Comparison of ENCODE assay signal across 10 cellular contexts in the genomic region with DNA sequence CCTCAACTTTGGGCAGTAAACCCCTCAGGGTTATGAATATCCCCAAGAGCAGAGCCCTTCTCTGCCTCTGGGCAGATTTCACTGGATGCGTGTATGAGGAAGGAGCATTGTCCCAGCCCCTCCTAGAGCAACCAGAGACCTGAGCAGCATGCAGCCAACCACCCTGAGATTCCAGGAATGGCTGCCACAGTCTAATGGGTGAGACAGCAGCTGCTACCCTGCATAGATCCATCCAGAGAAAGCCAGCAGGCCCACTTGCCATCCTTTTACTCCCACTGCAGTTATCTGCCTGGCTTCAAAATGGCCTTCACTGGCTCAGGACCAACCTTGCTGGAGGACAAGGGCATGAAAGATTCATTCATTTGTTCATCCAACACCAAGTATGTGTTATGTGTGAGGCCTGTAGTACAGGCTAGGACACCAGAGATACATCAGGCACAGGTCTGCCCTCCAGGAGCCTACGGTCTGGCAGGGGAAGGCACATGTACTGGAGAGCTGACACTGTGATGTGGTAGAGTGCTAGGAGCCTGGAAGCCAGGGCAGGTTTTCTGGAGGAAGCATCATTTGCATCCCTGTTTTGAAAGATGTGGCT. TPM values are rescaled to one million over a fixed set of nuclear protein-coding genes. Genes with fewer than 3 reads are reported as not detected.
DNase-seq lines count a peak whose midpoint lies in the region; ATAC-seq and TF ChIP-seq lines count a peak whose summit lies in the region.
"Had no signal": no experiment of that assay in that cellular context is flagged by ENCODE, and none has a peak within 500 bp of the region (broad histone marks: within the 10 kb centered on the region; RNA-seq: fewer than 3 reads in every experiment).

No MANE protein-coding gene starts in this region.

- peak overlapping the region; percentile 97 for H3K27ac Mint-ChIP-seq in activated CD8-positive, alpha-beta memory T cell treated with anti-CD3 and anti-CD28 coated beads, Interleukin-2, amount 10 ng/mL, durations not matched to agents 7 days and 5 days
- peak overlapping the region; percentile 99 for H3K27ac Mint-ChIP-seq in activated T-helper 2 cell treated with anti-CD3 and anti-CD28 coated beads, Interferon-gamma antibody, Interleukin-2, Interleukin-4, amounts not matched to agents 10 μg/mL and 5 μg/mL and 100 μg/mL, durations not matched to agents 14 hours and 24 hours and 36 hours

- H3K36me3 Mint-ChIP-seq in activated CD8-positive, alpha-beta memory T cell treated with anti-CD3 and anti-CD28 coated beads, Interleukin-2, amount 10 ng/mL, durations not matched to agents 7 days and 5 days, result peaks cover 11% of the 10 kb centered on the region
- peaks cover 53% of the 10 kb centered on the region for H3K36me3 Mint-ChIP-seq in activated T-helper 2 cell treated with anti-CD3 and anti-CD28 coated beads, Interferon-gamma antibody, Interleukin-2, Interleukin-4, amounts not matched to agents 10 μg/mL and 5 μg/mL and 100 μg/mL, durations not matched to agents 14 hours and 24 hours and 36 hours (ENCODE audit: low read depth)

- no peaks in the 10 kb centered on the region for H3K27me3 Mint-ChIP-seq in activated CD8-positive, alpha-beta memory T cell treated with anti-CD3 and anti-CD28 coated beads, Interleukin-2, amount 10 ng/mL, durations not matched to agents 7 days and 5 days
- H3K27me3 Mint-ChIP-seq in activated T-helper 2 cell treated with anti-CD3 and anti-CD28 coated beads, Interferon-gamma antibody, Interleukin-2, Interleukin-4, amounts not matched to agents 10 μg/mL and 5 μg/mL and 100 μg/mL, durations not matched to agents 14 hours and 24 hours and 36 hours (ENCODE audit: low read depth), result no peaks in the 10 kb centered on the region

- H2BK12ac ChIP-seq in mesenchymal stem cell (ENCODE audit: low read length in 2 of 2), result no peak overlapping the region

- TF ChIP-seq CTCF in thyroid gland (IDR thresholded peaks at IDR 0.05), result no peak

- H3K4ac ChIP-seq in mesenchymal stem cell (ENCODE audit: low read depth in 1 of 2, low read length in 2 of 2), result no peak overlapping the region

- CTCF ChIA-PET in activated CD8-positive, alpha-beta memory T cell treated with anti-CD3 and anti-CD28 coated beads, Interleukin-2, amount 10 ng/mL, durations not matched to agents 7 days and 5 days (lab: Charles Lee), result interaction anchor here (0.9 to 5.3 kb wide), 8 partner anchors 10 to 48 kb away, joined by 3 to 40 read pairs (median 4); no protein-coding TSS in a partner anchor

- peaks cover 0 to 3% of the 10 kb centered on the region in 2 donors for H3K36me3 ChIP-seq in thyroid gland
- H3K36me3 ChIP-seq in mesenchymal stem cell (ENCODE audit: control insufficient read depth in 1 of 2, insufficient read depth in 2 of 2, low read depth in 1 of 2, low read length in 2 of 2), result peaks cover 0 to 5% of the 10 kb centered on the region in 2 experiments

- H3K4me1 Mint-ChIP-seq in activated CD8-positive, alpha-beta memory T cell treated with anti-CD3 and anti-CD28 coated beads, Interleukin-2, amount 10 ng/mL, durations not matched to agents 7 days and 5 days, result peaks cover 97% of the 10 kb centered on the region
- peaks cover 89% of the 10 kb centered on the region for H3K4me1 Mint-ChIP-seq in activated T-helper 2 cell treated with anti-CD3 and anti-CD28 coated beads, Interferon-gamma antibody, Interleukin-2, Interleukin-4, amounts not matched to agents 10 μg/mL and 5 μg/mL and 100 μg/mL, durations not matched to agents 14 hours and 24 hours and 36 hours (ENCODE audit: low read depth)

- peaks cover 15 to 42% of the 10 kb centered on the region in 2 donors for H3K4me1 ChIP-seq in thyroid gland
- no peaks in the 10 kb centered on the region for H3K4me1 ChIP-seq in mesenchymal stem cell (ENCODE audit: control insufficient read depth, insufficient read depth, low read depth, low read length)

- H3K18ac ChIP-seq in mesenchymal stem cell (ENCODE audit: low read depth in 1 of 2, low read length in 2 of 2), result no peak overlapping the region

- H3K23ac ChIP-seq in mesenchymal stem cell (ENCODE audit: low read length in 2 of 2), result no peak overlapping the region

- DNase-seq in activated CD8-positive, alpha-beta memory T cell treated with anti-CD3 and anti-CD28 coated beads, Interleukin-2, amount 10 ng/mL, durations not matched to agents 7 days and 5 days, result no peak
- no peak for DNase-seq in activated CD8-positive, alpha-beta memory T cell treated with anti-CD3 and anti-CD28 coated beads, Interleukin-2, amount 50 U/mL, for 48 hours
- DNase-seq in activated T-helper 2 cell treated with anti-CD3 and anti-CD28 coated beads, Interferon-gamma antibody, Interleukin-2, Interleukin-4, amounts not matched to agents 10 μg/mL and 5 μg/mL and 100 μg/mL, durations not matched to agents 14 hours and 24 hours and 36 hours (ENCODE audit: low spot score), result no peak
- DNase-seq in thyroid gland, result no peak
- no peak for DNase-seq in GDM1 (lab: John Stamatoyannopoulos, UW)
- DNase-seq in mesenchymal stem cell, result no peak
- DNase-seq in NCI-H2107 treated with DMSO at 0.1 percent for 48 hours (lab: John Stamatoyannopoulos, UW; ENCODE audit: unreplicated experiment), result no peak
- DNase-seq: activated CD4-positive, CD25-positive, alpha-beta regulatory T cell; MG63 had no signal

- H3K4me3 ChIP-seq in thyroid gland (replicated peaks in 1 of 3) (no peak overlapping the region), mesenchymal stem cell (ENCODE audit: insufficient read depth in 1 of 2, low read depth in 1 of 2, low read length in 2 of 2) (no peak overlapping the region)
- H3K4me3 ChIP-seq: MG63 had no signal

- H3K27me3 ChIP-seq in layer of hippocampus (ENCODE audit: control insufficient read depth, insufficient read depth, low read length), result no peaks in the 10 kb centered on the region
- H3K27me3 ChIP-seq in thyroid gland, result no peaks in the 10 kb centered on the region
- H3K27me3 ChIP-seq in mesenchymal stem cell (ENCODE audit: control insufficient read depth in 1 of 2, insufficient read depth in 1 of 2, low read length in 2 of 2), result peaks cover 0 to 49% of the 10 kb centered on the region in 2 experiments
- H3K27me3 ChIP-seq: MG63 had no signal

- H3K9me3 Mint-ChIP-seq in activated CD8-positive, alpha-beta memory T cell treated with anti-CD3 and anti-CD28 coated beads, Interleukin-2, amount 10 ng/mL, durations not matched to agents 7 days and 5 days (ENCODE audit: low read depth), result no peaks in the 10 kb centered on the region
- H3K9me3 Mint-ChIP-seq in activated T-helper 2 cell treated with anti-CD3 and anti-CD28 coated beads, Interferon-gamma antibody, Interleukin-2, Interleukin-4, amounts not matched to agents 10 μg/mL and 5 μg/mL and 100 μg/mL, durations not matched to agents 14 hours and 24 hours and 36 hours, result peaks cover 9% of the 10 kb centered on the region

- no peak overlapping the region for H2AK5ac ChIP-seq in mesenchymal stem cell (ENCODE audit: low read length, severe bottlenecking)

- no peak overlapping the region for H3K14ac ChIP-seq in mesenchymal stem cell (ENCODE audit: low read length in 2 of 2)

- H3K4me2 ChIP-seq in mesenchymal stem cell (ENCODE audit: low read length, poor library complexity, severe bottlenecking), result no peak overlapping the region

- peak overlapping the region; percentile 40 for H3K27ac ChIP-seq in layer of hippocampus (ENCODE audit: low read depth, low read length)
- H3K27ac ChIP-seq in thyroid gland, result peak overlapping the region in 2 of 3 donors; percentile 41 to 53
- no peak overlapping the region for H3K27ac ChIP-seq in mesenchymal stem cell (ENCODE audit: low read length, poor library complexity, severe bottlenecking)

- no peak overlapping the region for H2BK120ac ChIP-seq in mesenchymal stem cell (ENCODE audit: low read depth, low read length)

- TF ChIP-seq POLR2A in thyroid gland (IDR thresholded peaks at IDR 0.05), result no peak

- no peaks in the 10 kb centered on the region for H3K79me1 ChIP-seq in mesenchymal stem cell (replicated peaks; ENCODE audit: low read length, poor library complexity, severe bottlenecking)

- intact Hi-C loops in activated T-helper 2 cell treated with anti-CD3 and anti-CD28 coated beads, Interferon-gamma antibody, Interleukin-2, Interleukin-4, amounts not matched to agents 10 μg/mL and 5 μg/mL and 100 μg/mL, durations not matched to agents 14 hours and 24 hours and 36 hours (cut with micrococcal nuclease), result no loop called here
- intact Hi-C loops in thyroid gland (cut with DNase I), result no loop called here

- no peak overlapping the region for H2BK5ac ChIP-seq in mesenchymal stem cell (ENCODE audit: low read depth, low read length, poor library complexity, severe bottlenecking)

- no peaks in the 10 kb centered on the region for H3K9me3 ChIP-seq in thyroid gland
- no peaks in the 10 kb centered on the region for H3K9me3 ChIP-seq in mesenchymal stem cell (ENCODE audit: control insufficient read depth, low read length)
- H3K9me3 ChIP-seq: MG63 had no signal

- H2AFZ ChIP-seq in mesenchymal stem cell (ENCODE audit: low read depth, low read length), result no peak overlapping the region

- no peak overlapping the region for H4K8ac ChIP-seq in mesenchymal stem cell (ENCODE audit: low read length)

- no peak overlapping the region for H3K9ac ChIP-seq in mesenchymal stem cell (ENCODE audit: low read length)

- H4K91ac ChIP-seq in mesenchymal stem cell (ENCODE audit: low read length), result no peak overlapping the region

- no peak overlapping the region for H3K4me3 Mint-ChIP-seq in activated CD8-positive, alpha-beta memory T cell treated with anti-CD3 and anti-CD28 coated beads, Interleukin-2, amount 10 ng/mL, durations not matched to agents 7 days and 5 days
- no peak overlapping the region for H3K4me3 Mint-ChIP-seq in activated T-helper 2 cell treated with anti-CD3 and anti-CD28 coated beads, Interferon-gamma antibody, Interleukin-2, Interleukin-4, amounts not matched to agents 10 μg/mL and 5 μg/mL and 100 μg/mL, durations not matched to agents 14 hours and 24 hours and 36 hours (ENCODE audit: low read depth)

- WGBS in thyroid gland, 2 donors, result 84 to 100% methylated on average over 2 of the region's 2 CpGs
- WGBS in mesenchymal stem cell, result 99% methylated on average over 2 of the region's 2 CpGs

- no peak for ATAC-seq in activated CD8-positive, alpha-beta memory T cell treated with anti-CD3 and anti-CD28 coated beads, Interleukin-2, amount 10 ng/mL, durations not matched to agents 7 days and 5 days

- no peak overlapping the region for H2BK15ac ChIP-seq in mesenchymal stem cell (ENCODE audit: low read depth, poor library complexity, severe bottlenecking)

RNA-seq across cellular contexts. Expression of a gene that starts 26.2 kb away (rescaled TPM):
- total RNA-seq in activated CD8-positive, alpha-beta memory T cell treated with anti-CD3 and anti-CD28 coated beads, Interleukin-2, amount 10 ng/mL, durations not matched to agents 7 days and 5 days, result under 1 TPM; 0.18 to 0.26 TPM
- 0.11 and 0.18 TPM in 2 replicates for total RNA-seq in activated T-helper 2 cell treated with anti-CD3 and anti-CD28 coated beads, Interferon-gamma antibody, Interleukin-2, Interleukin-4, amounts not matched to agents 10 μg/mL and 5 μg/mL and 100 μg/mL, durations not matched to agents 14 hours and 24 hours and 36 hours
- total RNA-seq in thyroid gland, result not detected
- not detected for polyA plus RNA-seq in mesenchymal stem cell (2013, experiment 1 of 2)
- polyA plus RNA-seq in mesenchymal stem cell (2013, experiment 2 of 2), result not detected

RNA-seq across cellular contexts. Expression of a gene that starts 27.6 kb away (rescaled TPM):
- total RNA-seq in activated CD8-positive, alpha-beta memory T cell treated with anti-CD3 and anti-CD28 coated beads, Interleukin-2, amount 10 ng/mL, durations not matched to agents 7 days and 5 days, result 10 to 100 TPM; 37.8 to 68.4 TPM
- total RNA-seq in activated T-helper 2 cell treated with anti-CD3 and anti-CD28 coated beads, Interferon-gamma antibody, Interleukin-2, Interleukin-4, amounts not matched to agents 10 μg/mL and 5 μg/mL and 100 μg/mL, durations not matched to agents 14 hours and 24 hours and 36 hours, result 56.5 and 61.9 TPM in 2 replicates
- 10 to 100 TPM; 20.0 to 27.2 (median 21.3) TPM for total RNA-seq in thyroid gland
- 3.3 TPM for polyA plus RNA-seq in mesenchymal stem cell (2013, experiment 1 of 2)
- 3.8 TPM for polyA plus RNA-seq in mesenchymal stem cell (2013, experiment 2 of 2)
